In the genomic region with DNA sequence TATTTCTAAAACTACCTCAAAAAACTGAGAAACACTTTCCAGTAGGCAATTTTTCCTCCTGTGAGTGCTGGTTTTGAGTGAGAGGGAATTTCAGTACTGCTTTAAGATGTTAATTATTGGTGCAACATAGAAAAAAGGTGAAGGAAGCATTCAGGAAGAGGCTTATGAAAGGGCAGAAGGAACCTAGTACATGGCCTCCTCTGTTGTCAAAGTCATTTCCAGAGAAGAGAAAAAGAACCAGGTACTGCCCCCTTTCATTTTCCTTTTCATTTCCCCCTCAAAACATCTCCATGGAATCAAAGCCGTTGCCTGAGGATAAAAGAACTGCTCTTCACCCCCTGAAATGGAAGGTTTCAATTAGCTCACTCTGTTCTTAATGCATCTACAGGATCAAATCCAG, we compare ENCODE assay signal across 16 cellular contexts. TPM values are rescaled to one million over a fixed set of nuclear protein-coding genes. Genes with fewer than 3 reads are reported as not detected.
DNase-seq lines count a peak whose midpoint lies in the region; ATAC-seq, FAIRE-seq and TF ChIP-seq lines count a peak whose summit lies in the region.
"Had no signal": no experiment of that assay in that cellular context is flagged by ENCODE, and none has a peak within 500 bp of the region (broad histone marks: within the 10 kb centered on the region; RNA-seq: fewer than 3 reads in every experiment).

No MANE protein-coding gene starts in this region.

- H3K27me3 ChIP-seq in Panc1 (ENCODE audit: control insufficient read depth, insufficient read depth, low read length) (no peaks in the 10 kb centered on the region), lower lobe of right lung (ENCODE audit: low read depth) (no peaks in the 10 kb centered on the region)

- H3K9me3 ChIP-seq in A549 (no peaks in the 10 kb centered on the region), Panc1 (ENCODE audit: control insufficient read depth, insufficient read depth, low read depth, low read length) (no peaks in the 10 kb centered on the region), lower lobe of right lung (no peaks in the 10 kb centered on the region)

- H3K4me2 ChIP-seq in A549 = peak overlapping the region; percentile 52

- BruUV-seq in Panc1 (replicated peaks; lab: Mats Ljungman, UMichigan) = no TSS peak

- 87% methylated on average over 1 of the region's 1 CpG for WGBS in A549 (ENCODE audit: missing lambda C conversion rate)

- intact Hi-C loops in Panc1 (cut with micrococcal nuclease; ENCODE audit: unreplicated experiment) = no loop called here
- intact Hi-C loops in lower lobe of right lung (cut with DNase I) = no loop called here

- peaks cover 66% of the 10 kb centered on the region for H3K4me1 ChIP-seq in A549
- H3K4me1 ChIP-seq in Panc1 (ENCODE audit: control insufficient read depth, insufficient read depth, low read length) = peaks cover 30% of the 10 kb centered on the region
- H3K4me1 ChIP-seq in lower lobe of right lung = peaks cover 36% of the 10 kb centered on the region

- ATAC-seq in A549 = no peak
- ATAC-seq in GM21367 (IDR thresholded peaks at IDR 0.05; ENCODE audit: unreplicated experiment) = peak; percentile 47
- ATAC-seq in Panc1 = no peak
- ATAC-seq in lower lobe of right lung = no peak
- ATAC-seq in GM18511 (IDR thresholded peaks at IDR 0.05; ENCODE audit: unreplicated experiment) = no peak
- ATAC-seq: activated CD8-positive, alpha-beta T cell treated with anti-CD3 and anti-CD28 coated beads, Interleukin-2, amount 10 ng/mL, durations not matched to agents 7 days and 5 days had no signal

- H3K27ac ChIP-seq in A549 (peak overlapping the region; percentile 58 to 74; a peak in 5 of 6 replicates), Panc1 (ENCODE audit: low read length) (peak overlapping the region; percentile 67), lower lobe of right lung (peak overlapping the region; percentile 37)

- no peak for FAIRE-seq in A549 (lab: Jason Lieb, UNC)
- FAIRE-seq: colon, H1, kidney had no signal

- TF ChIP-seq CTCF in A549 (IDR thresholded peaks at IDR 0.05) (no peak), Panc1 (IDR thresholded peaks at IDR 0.05) (no peak), lower lobe of right lung (IDR thresholded peaks at IDR 0.05) (no peak)

- TF ChIP-seq RAD21 in A549 (conservative IDR thresholded peaks at IDR 0.05 in 1 of 2, IDR thresholded peaks at IDR 0.05 in 1 of 2) = no peak

- H3K36me3 ChIP-seq in Panc1 (ENCODE audit: control insufficient read depth, insufficient read depth, low read length) = no peaks in the 10 kb centered on the region; the same call in 1 of the 2 replicates
- peaks cover 29% of the 10 kb centered on the region for H3K36me3 ChIP-seq in lower lobe of right lung

- CTCF ChIA-PET in A549 (lab: Yijun Ruan, JAX) (interaction anchor here (0.6 to 12.4 kb wide), 7 partner anchors 8 to 79 kb away, joined by 3 to 71 read pairs (median 5); a partner anchor contains a TSS), Panc1 (lab: Charles Lee) (no interaction called here)

- H3K4me3 ChIP-seq in A549 (no peak overlapping the region), Panc1 (ENCODE audit: low read depth in 2 of 2, low read length in 2 of 2) (no peak overlapping the region), lower lobe of right lung (no peak overlapping the region)

- no peak for TF ChIP-seq POLR2A in A549 (IDR thresholded peaks at IDR 0.05; ENCODE audit: low read length)

- TF ChIP-seq EP300 in A549 (IDR thresholded peaks at IDR 0.05) = no peak

- no peak for DNase-seq in A549 (ENCODE audit: low read depth in 1 of 2, low spot score in 1 of 2)
- no peak for DNase-seq in Panc1 (ENCODE audit: low read depth, low spot score)
- no peak for DNase-seq in lower lobe of right lung
- DNase-seq in NCI-H2227 (lab: John Stamatoyannopoulos, UW; ENCODE audit: unreplicated experiment) = no peak
- DNase-seq in T-helper 1 cell = no peak
- no peak for DNase-seq in retina
- DNase-seq: activated CD8-positive, alpha-beta T cell treated with anti-CD3 and anti-CD28 coated beads, Interleukin-2, amount 10 ng/mL, durations not matched to agents 7 days and 5 days; activated naive CD8-positive, alpha-beta T cell treated with anti-CD3 and anti-CD28 coated beads, Interleukin-2, amount 10 ng/mL, durations not matched to agents 7 days and 5 days; kidney; NCI-H1694; stimulated activated CD4-positive, alpha-beta T cell treated with anti-CD3 and anti-CD28 coated beads, Interleukin-12 subunit alpha, Interleukin-12 subunit beta, amount 100 ng/mL, for 4 hours had no signal

- in situ Hi-C loops in Panc1 (cut with HindIII; ENCODE audit: low pct_unique_long_range_greater_than_20kb, low sequenced_read_pairs) = no loop called here

- POLR2A ChIA-PET in A549 (lab: Yijun Ruan, JAX) = no interaction called here
- POLR2A ChIA-PET in Panc1 (lab: Charles Lee) = no interaction called here

TF ChIP-seq in A549, 52 proteins besides CTCF, POLR2A, EP300 and RAD21:
- no peak for TF ChIP-seq CHD2 (IDR thresholded peaks at IDR 0.05; ENCODE audit: low read length, partially characterized antibody)
- no peak for TF ChIP-seq TFCP2L1 (CRISPR knock-in tag; IDR thresholded peaks at IDR 0.05)

RNA-seq across cellular contexts. Expression of a gene that starts 19.8 kb away (rescaled TPM):
- 33.4 and 38.4 TPM in 2 replicates for polyA plus RNA-seq in A549 (2011; rRNA removed)
- polyA plus RNA-seq in A549 (2012; cell fraction: cytosol; rRNA removed) = 2.5 and 3.5 TPM in 2 replicates
- 5.2 and 5.5 TPM in 2 replicates for polyA plus RNA-seq in A549 (2012; cell fraction: nucleus; rRNA removed)
- polyA plus RNA-seq in A549 (2017; fragmentation: RNase III; extraction: RNeasy Plus Mini Kit Qiagen cat#74134 plus additional on column Dnase treatment) = 8.5 to 16.6 TPM (median 10.9 TPM) in 3 replicates
- 2.9 and 3.5 TPM in 2 replicates for polyA minus RNA-seq in A549 (2011; rRNA and poly(A)+ RNA removed)
- total RNA-seq in Panc1 (2021; ENCODE audit: unreplicated experiment) = 1.3 TPM
- polyA plus RNA-seq in Panc1 (2012; ENCODE audit: insufficient read length) = 0.46 TPM
- total RNA-seq in lower lobe of right lung = 65.8 TPM
- total RNA-seq: activated CD8-positive, alpha-beta T cell treated with anti-CD3 and anti-CD28 coated beads, Interleukin-2, amount 10 ng/mL, durations not matched to agents 7 days and 5 days; activated naive CD8-positive, alpha-beta T cell treated with anti-CD3 and anti-CD28 coated beads, Interleukin-2, amount 10 ng/mL, durations not matched to agents 7 days and 5 days had no signal
- polyA plus RNA-seq: neural cell had no signal

RNA-seq across cellular contexts. Expression of a gene that starts 40.0 kb away (rescaled TPM):
- polyA plus RNA-seq in A549 (2011; rRNA removed) (131 and 135 TPM in 2 replicates), A549 (2017; fragmentation: RNase III; extraction: RNeasy Plus Mini Kit Qiagen cat#74134 plus additional on column Dnase treatment) (36.5 to 51.8 TPM (median 37.9 TPM) in 3 replicates)
- 40.2 and 45.0 TPM in 2 replicates for polyA plus RNA-seq in A549 (2012; cell fraction: cytosol; rRNA removed)
- 18.5 and 19.1 TPM in 2 replicates for polyA plus RNA-seq in A549 (2012; cell fraction: nucleus; rRNA removed)
- polyA minus RNA-seq in A549 (2011; rRNA and poly(A)+ RNA removed) = 20.4 and 31.8 TPM in 2 replicates
- total RNA-seq in Panc1 (2021; ENCODE audit: unreplicated experiment) (301 TPM), lower lobe of right lung (18.8 TPM)
- polyA plus RNA-seq in Panc1 (2012; ENCODE audit: insufficient read length) = 312 TPM

Comparison
In these comparisons a context has a peak if more than half of its experiments do, and no peak if none do; other contexts are left out.
1. RNA of a gene that starts 19.8 kb away (total RNA-seq): 65.8 TPM in lower lobe of right lung (single experiment); 1.3 TPM in Panc1 (single experiment); every median in the first group is over 10 times any median in the second.
2. RNA of a gene that starts 40.0 kb away (total RNA-seq): 301 TPM in Panc1 (single experiment); 18.8 TPM in lower lobe of right lung (single experiment); every median in the first group is over 10 times any median in the second.
3. Peak in every context shown above with its lines, with median percentiles within 50 percentile points of each other: H3K27ac ChIP-seq.